Comparison of ENCODE assay signal across 11 cellular contexts in genomic region chr20:34377072-34377847, GRCh38. TPM values are rescaled to one million over a fixed set of nuclear protein-coding genes. Genes with fewer than 3 reads are reported as not detected.
DNase-seq lines count a peak whose midpoint lies in the region; ATAC-seq, FAIRE-seq and TF ChIP-seq lines count a peak whose summit lies in the region.
"Had no signal": no experiment of that assay in that cellular context is flagged by ENCODE, and none has a peak within 500 bp of the region (broad histone marks: within the 10 kb centered on the region; RNA-seq: fewer than 3 reads in every experiment).

No MANE protein-coding gene starts in this region.

- H3K27me3 ChIP-seq in upper lobe of right lung = no peaks in the 10 kb centered on the region

- no peak overlapping the region for H3K4me3 ChIP-seq in upper lobe of right lung

- peak overlapping the region; percentile 78 to 83 for H3K27ac Mint-ChIP-seq in natural killer cell

- H3K9me3 ChIP-seq in upper lobe of right lung = no peaks in the 10 kb centered on the region
- H3K9me3 ChIP-seq: SK-N-SH had no signal

- peak; percentile 83 for FAIRE-seq in GM18507 (lab: Jason Lieb, UNC)

- ATAC-seq in GM21423 (IDR thresholded peaks at IDR 0.05; ENCODE audit: unreplicated experiment) (peak; percentile 67), HG03342 (IDR thresholded peaks at IDR 0.05; ENCODE audit: unreplicated experiment) (peak; percentile 62), natural killer cell (peak in 2 of 3 donors; percentile 18 to 32), upper lobe of right lung (no peak)

- H3K4me3 Mint-ChIP-seq in natural killer cell = peak overlapping the region; percentile 77

- H3K36me3 Mint-ChIP-seq in natural killer cell = no peaks in the 10 kb centered on the region

- H3K4me1 Mint-ChIP-seq in natural killer cell = peaks cover 61 to 63% of the 10 kb centered on the region in 2 donors

- H3K27ac ChIP-seq in upper lobe of right lung = no peak overlapping the region

- no peaks in the 10 kb centered on the region for H3K9me3 Mint-ChIP-seq in natural killer cell

- H3K36me3 ChIP-seq in upper lobe of right lung = peaks cover 31% of the 10 kb centered on the region

- TF ChIP-seq CTCF in natural killer cell (IDR thresholded peaks at IDR 0.05) (no peak), upper lobe of right lung (IDR thresholded peaks at IDR 0.05) (no peak)

- H3K27me3 Mint-ChIP-seq in natural killer cell (ENCODE audit: low read depth in 2 of 2) = no peaks in the 10 kb centered on the region

- DNase-seq in GM18507 (ENCODE audit: extremely low spot score, insufficient read length, low read depth) = no peak
- DNase-seq in natural killer cell = no peak
- DNase-seq in upper lobe of right lung = no peak
- no peak for DNase-seq in RKO (ENCODE audit: low spot score)
- DNase-seq in amygdala (lab: John Stamatoyannopoulos, UW) = no peak
- DNase-seq: activated gamma-delta T cell treated with Interleukin-2 at 50 U/mL for 16 hours, GF-D8, NCI-H187, SK-N-SH had no signal

- H3K4me1 ChIP-seq in upper lobe of right lung = no peaks in the 10 kb centered on the region

- intact Hi-C loops in natural killer cell (cut with micrococcal nuclease) (no loop called here), upper lobe of right lung (cut with DNase I) (no loop called here)

RNA-seq across cellular contexts. Expression of gene ITCH, which starts 14.2 kb away (rescaled TPM):
- total RNA-seq in natural killer cell (100 to 1,000 TPM; 157 to 182 (median 163) TPM), upper lobe of right lung (65.6 TPM)
